Comparison of ENCODE assay signal across 1 cellular context in genomic region chr5:163426128-163426527, GRCh38.
TF ChIP-seq lines count a peak whose summit lies in the region.

No MANE protein-coding gene starts in this region.

TF ChIP-seq in GM12878, 131 proteins besides CTCF, POLR2A, EP300 and RAD21:
- TF ChIP-seq SPI1 (IDR thresholded peaks at IDR 0.05; ENCODE audit: borderline replicate concordance, insufficient read depth, low read depth, low read length) = peak; percentile 41; the same call in 1 of the 2 replicates
TF ChIP-seq in GM12878: peak in this region for 1; not testable (repeated sequence) for 130.
